ENCODE assay signal across 20 cellular contexts in genomic region chr12:7295529-7295928, GRCh38. TPM values are rescaled to one million over a fixed set of nuclear protein-coding genes. Genes with fewer than 3 reads are reported as not detected.
A peak's percentile ranks its signal among the peaks of the same experiment; 100 is the strongest.
DNase-seq lines count a peak whose midpoint lies in the region; TF ChIP-seq lines count a peak whose summit lies in the region.
"Had no signal": no experiment of that assay in that cellular context is flagged by ENCODE, and none has a peak within 500 bp of the region (broad histone marks: within the 10 kb centered on the region; RNA-seq: fewer than 3 reads in every experiment).

No MANE protein-coding gene starts in this region.

- no peaks in the 10 kb centered on the region for H3K23me2 ChIP-seq in H9 (ENCODE audit: insufficient read length, low read depth, low read length, poor library complexity, severe bottlenecking)

- WGBS in H9 (ENCODE audit: extremely low coverage, insufficient read length, low lambda C conversion rate) = no CpG with 5 or more reads among the region's 1 CpG
- 63 to 71% methylated on average over 1 of the region's 1 CpG for WGBS in esophagus squamous epithelium, 2 donors

- no peak overlapping the region for H2BK20ac ChIP-seq in H9 (ENCODE audit: low read depth, low read length, poor library complexity, severe bottlenecking)

- H3K27me3 ChIP-seq in H9 (ENCODE audit: insufficient read depth, low read length) = no peaks in the 10 kb centered on the region
- no peaks in the 10 kb centered on the region for H3K27me3 ChIP-seq in esophagus squamous epithelium
- H3K27me3 ChIP-seq: BE2C had no signal

- no peak overlapping the region for H4K91ac ChIP-seq in H9 (ENCODE audit: insufficient read length, low read depth, low read length)

- H4K8ac ChIP-seq in H9 (replicated peaks; ENCODE audit: insufficient read length, low read depth, low read length) = no peak overlapping the region

- peaks cover 9 to 21% (median 16%) of the 10 kb centered on the region in 3 experiments for H3K36me3 Mint-ChIP-seq in H9 (ENCODE audit: insufficient read depth in 1 of 3, low read depth in 3 of 3)
- H3K36me3 Mint-ChIP-seq: IgD-negative memory B cell had no signal

- H3K14ac ChIP-seq in H9 (ENCODE audit: insufficient read depth, low read length) = no peak overlapping the region

- H3K4me1 ChIP-seq in H9 (ENCODE audit: insufficient read depth, low read length) (peaks cover 3% of the 10 kb centered on the region; the same call in 1 of the 2 replicates), esophagus squamous epithelium (no peaks in the 10 kb centered on the region)
- H3K4me1 ChIP-seq: BE2C, HAP-1 had no signal

- DNase-seq in H9 = no peak
- peak; percentile 67 for DNase-seq in OCI-M1 (lab: John Stamatoyannopoulos, UW)
- DNase-seq in erythroblast (lab: John Stamatoyannopoulos, UW) = peak; percentile 50 to 65
- no peak for DNase-seq in CD1c-positive myeloid dendritic cell (ENCODE audit: extremely low spot score)
- DNase-seq in SHP77 (lab: John Stamatoyannopoulos, UW) = no peak
- no peak for DNase-seq in head of caudate nucleus
- DNase-seq in esophagus squamous epithelium (lab: John Stamatoyannopoulos, UW) = no peak
- DNase-seq: ACHN; BE2C; C1 segment of cervical spinal cord; CD4-positive, alpha-beta T cell; DMS153; DMS79; GF-D8; GOT3; KG1 had no signal

- no peak overlapping the region for H3K9ac ChIP-seq in H9 (ENCODE audit: extremely low read depth, insufficient read length, low read length)

- H3T11ph ChIP-seq in H9 (ENCODE audit: low read length) = no peak overlapping the region

- no peak overlapping the region for H3K27ac ChIP-seq in H9 (ENCODE audit: insufficient read length, low read depth, low read length)
- H3K27ac ChIP-seq in esophagus squamous epithelium = no peak overlapping the region

- H3K4me2 ChIP-seq in H9 (ENCODE audit: insufficient read depth, insufficient read length, low read length) = no peak overlapping the region

- H3K23ac ChIP-seq in H9 (ENCODE audit: insufficient read length, low read depth, low read length) = no peak overlapping the region

- no peak overlapping the region for H2BK5ac ChIP-seq in H9 (ENCODE audit: insufficient read length, low read length)

- no peaks in the 10 kb centered on the region for H3K79me2 ChIP-seq in H9 (ENCODE audit: insufficient read depth, low read length)

- no peak overlapping the region for H3K56ac ChIP-seq in H9 (ENCODE audit: insufficient read length, low read depth, low read length)

- H3K27ac Mint-ChIP-seq in H9 = peak overlapping the region; percentile 39 to 82 (median 55); a peak in 4 of 7 replicates
- H3K27ac Mint-ChIP-seq: CD4-positive, alpha-beta T cell; IgD-negative memory B cell had no signal

- peaks cover 49 to 54% of the 10 kb centered on the region in 2 experiments for H3K4me1 Mint-ChIP-seq in H9
- H3K4me1 Mint-ChIP-seq: IgD-negative memory B cell had no signal

- intact Hi-C loops in head of caudate nucleus (cut with DNase I) (no loop called here), esophagus squamous epithelium (cut with DNase I) (no loop called here)

- no peak overlapping the region for H2BK12ac ChIP-seq in H9 (ENCODE audit: insufficient read length, low read depth, low read length)

- no peak overlapping the region for H3K4me3 ChIP-seq in esophagus squamous epithelium
- H3K4me3 ChIP-seq: HAP-1 had no signal

- H3K9me3 Mint-ChIP-seq in H9 = peaks cover 13 to 19% of the 10 kb centered on the region in 2 experiments

- H2BK120ac ChIP-seq in H9 (ENCODE audit: low read depth, low read length, poor library complexity, severe bottlenecking) = no peak overlapping the region

- no peak overlapping the region for H2AFZ ChIP-seq in H9 (ENCODE audit: low read length)

- H2AK5ac ChIP-seq in H9 (ENCODE audit: insufficient read length, low read length) = no peak overlapping the region

- H3K36me3 ChIP-seq in esophagus squamous epithelium = no peaks in the 10 kb centered on the region
- H3K36me3 ChIP-seq: HAP-1 had no signal

- H3K4ac ChIP-seq in H9 (ENCODE audit: low read depth, low read length) = no peak overlapping the region

- no peaks in the 10 kb centered on the region for H4K20me1 ChIP-seq in H9 (ENCODE audit: control insufficient read depth, insufficient read depth, insufficient read length)

- H2BK15ac ChIP-seq in H9 (ENCODE audit: low read depth, low read length) = no peak overlapping the region

- no peak overlapping the region for H4K5ac ChIP-seq in H9 (ENCODE audit: insufficient read length, low read depth, low read length)

- no peak overlapping the region for H3K4me3 Mint-ChIP-seq in H9
- H3K4me3 Mint-ChIP-seq: CD4-positive, alpha-beta T cell; IgD-negative memory B cell had no signal

- peaks cover 1% of the 10 kb centered on the region for H3K27me3 Mint-ChIP-seq in H9 (ENCODE audit: low read depth)

- H3K9me3 ChIP-seq in H9 (ENCODE audit: control insufficient read depth, low read depth, low read length) (peaks cover 13% of the 10 kb centered on the region), esophagus squamous epithelium (peaks cover 0 to 2% (median 0%) of the 10 kb centered on the region in 3 donors)
- H3K9me3 ChIP-seq: BE2C, HAP-1 had no signal

- TF ChIP-seq CTCF in H9 (conservative IDR thresholded peaks at IDR 0.05) (no peak), esophagus squamous epithelium (IDR thresholded peaks at IDR 0.05) (no peak)

- no peaks in the 10 kb centered on the region for H3K79me1 ChIP-seq in H9 (ENCODE audit: insufficient read depth, low read depth, low read length, poor library complexity, severe bottlenecking)

- H3K18ac ChIP-seq in H9 (ENCODE audit: insufficient read length, low read depth, low read length) = no peak overlapping the region

- no peak for TF ChIP-seq POLR2A in erythroblast (IDR thresholded peaks at IDR 0.05; ENCODE audit: low read length)
- no peak for TF ChIP-seq POLR2A in esophagus squamous epithelium (IDR thresholded peaks at IDR 0.05)

RNA-seq across cellular contexts. Expression of gene ACSM4, which starts 8.3 kb away (rescaled TPM):
- not detected in 2 replicates for total RNA-seq in H9 (2021)
- not detected for total RNA-seq in esophagus squamous epithelium
- total RNA-seq: CD4-positive, alpha-beta T cell; Daoy; HT-29 had no signal

Comparison
In these comparisons a context has a peak if more than half of its experiments do, and no peak if none do; other contexts are left out.
1. DNase-seq: peak in OCI-M1 (single experiment) and erythroblast (2 of 2); none in H9 (single experiment), CD1c-positive myeloid dendritic cell (single experiment), SHP77 (0 of 2), head of caudate nucleus (0 of 42) and esophagus squamous epithelium (single experiment).